Comparison of ENCODE assay signal across 15 cellular contexts in genomic region chr2:7899241-7899640, GRCh38.
DNase-seq lines count a peak whose midpoint lies in the region; ATAC-seq and TF ChIP-seq lines count a peak whose summit lies in the region.
"Had no signal": no experiment of that assay in that cellular context is flagged by ENCODE, and none has a peak within 500 bp of the region (broad histone marks: within the 10 kb centered on the region; RNA-seq: fewer than 3 reads in every experiment).

No MANE protein-coding gene starts in this region.

- H4K20me1 ChIP-seq in BLaER1, result no peaks in the 10 kb centered on the region

- H3K9me3 ChIP-seq in BLaER1 (peaks cover 5% of the 10 kb centered on the region), HUES48 (ENCODE audit: control insufficient read depth, insufficient read depth, low read length) (no peaks in the 10 kb centered on the region)
- no peaks in the 10 kb centered on the region for H3K9me3 ChIP-seq in CD8-positive, alpha-beta memory T cell (ENCODE audit: low read length)
- H3K9me3 ChIP-seq: gastroesophageal sphincter had no signal

- H3K27me3 Mint-ChIP-seq in WTC11 (ENCODE audit: low read depth), result peaks cover 4% of the 10 kb centered on the region
- peaks cover 3 to 4% of the 10 kb centered on the region in 2 donors for H3K27me3 Mint-ChIP-seq in CD8-positive, alpha-beta memory T cell
- H3K27me3 Mint-ChIP-seq: activated CD8-positive, alpha-beta memory T cell treated with anti-CD3 and anti-CD28 coated beads, Interleukin-2, amount 10 ng/mL, durations not matched to agents 7 days and 5 days had no signal

- peaks cover 76% of the 10 kb centered on the region for H3K4me1 Mint-ChIP-seq in WTC11
- H3K4me1 Mint-ChIP-seq in CD8-positive, alpha-beta memory T cell, result peaks cover 0 to 3% (median 0%) of the 10 kb centered on the region in 3 donors

- TF ChIP-seq CTCF in WTC11 (IDR thresholded peaks at IDR 0.05), result no peak

- H3K27ac Mint-ChIP-seq in WTC11, result peak overlapping the region; percentile 97
- H3K27ac Mint-ChIP-seq in CD8-positive, alpha-beta memory T cell, result no peak overlapping the region
- H3K27ac Mint-ChIP-seq: activated B cell treated with CpG ODN at 0.5 μM for 24 hours; activated CD8-positive, alpha-beta memory T cell treated with anti-CD3 and anti-CD28 coated beads, Interleukin-2, amount 10 ng/mL, durations not matched to agents 7 days and 5 days had no signal

- H3K27me3 ChIP-seq in BLaER1, result no peaks in the 10 kb centered on the region
- no peaks in the 10 kb centered on the region; the same call in 1 of the 2 replicates for H3K27me3 ChIP-seq in HUES48 (ENCODE audit: control insufficient read depth, insufficient read depth, low read length)
- no peaks in the 10 kb centered on the region for H3K27me3 ChIP-seq in CD8-positive, alpha-beta memory T cell (ENCODE audit: insufficient read depth, low read length, poor library complexity, severe bottlenecking)
- H3K27me3 ChIP-seq: gastroesophageal sphincter had no signal

- H3K4me1 ChIP-seq in BLaER1, result peaks cover 51% of the 10 kb centered on the region
- H3K4me1 ChIP-seq in HUES48 (ENCODE audit: control insufficient read depth, insufficient read depth, low read length), result peaks cover 26% of the 10 kb centered on the region
- no peaks in the 10 kb centered on the region for H3K4me1 ChIP-seq in CD8-positive, alpha-beta memory T cell (ENCODE audit: insufficient read depth, low read length)
- H3K4me1 ChIP-seq: gastroesophageal sphincter had no signal

- peak overlapping the region; percentile 1 for H3K4me3 Mint-ChIP-seq in WTC11
- H3K4me3 Mint-ChIP-seq in CD8-positive, alpha-beta memory T cell, result no peak overlapping the region
- H3K4me3 Mint-ChIP-seq: activated B cell treated with CpG ODN at 0.5 μM for 24 hours; activated CD8-positive, alpha-beta memory T cell treated with anti-CD3 and anti-CD28 coated beads, Interleukin-2, amount 10 ng/mL, durations not matched to agents 7 days and 5 days; naive thymus-derived CD8-positive, alpha-beta T cell had no signal

- POLR2A ChIA-PET in WTC11 (lab: Charles Lee), result no interaction called here
- POLR2A ChIA-PET in CD8-positive, alpha-beta memory T cell (lab: Charles Lee), result no interaction called here

- H3K4me3 ChIP-seq in BLaER1, result 0 out of 2 replicates have a peak overlapping the region, but pooled peaks have one; percentile 17
- no peak overlapping the region; the same call in 1 of the 2 replicates for H3K4me3 ChIP-seq in HUES48 (ENCODE audit: low read depth, low read length)
- no peak overlapping the region for H3K4me3 ChIP-seq in CD8-positive, alpha-beta memory T cell (ENCODE audit: low read length)
- H3K4me3 ChIP-seq: gastroesophageal sphincter, lung had no signal

- H3K9me3 Mint-ChIP-seq in WTC11, result peaks cover 24% of the 10 kb centered on the region
- H3K9me3 Mint-ChIP-seq in CD8-positive, alpha-beta memory T cell, result no peaks in the 10 kb centered on the region
- H3K9me3 Mint-ChIP-seq: activated B cell treated with CpG ODN at 0.5 μM for 24 hours had no signal

- H3K9ac ChIP-seq in BLaER1 (peak overlapping the region; percentile 49; the same call in 1 of the 2 replicates), HUES48 (ENCODE audit: low read depth, low read length) (no peak overlapping the region)

- H3K27ac ChIP-seq in BLaER1, result peak overlapping the region; percentile 85
- H3K27ac ChIP-seq in HUES48 (ENCODE audit: low read depth, low read length), result peak overlapping the region; percentile 81
- no peak overlapping the region for H3K27ac ChIP-seq in CD8-positive, alpha-beta memory T cell (ENCODE audit: low read depth, low read length)
- H3K27ac ChIP-seq: epithelial cell of prostate, gastroesophageal sphincter had no signal

- peak overlapping the region; percentile 84 for H3K4me2 ChIP-seq in BLaER1

- DNase-seq in NCI-H1694 treated with DMSO at 0.1 percent for 48 hours (lab: John Stamatoyannopoulos, UW), result peak; percentile 90
- no peak for DNase-seq in WTC11 (ENCODE audit: low spot score)
- DNase-seq in CD8-positive, alpha-beta memory T cell, result no peak
- DNase-seq in superior temporal gyrus (ENCODE audit: extremely low spot score), result no peak
- DNase-seq: activated B cell treated with CpG ODN at 0.5 μM for 24 hours; activated CD8-positive, alpha-beta memory T cell treated with anti-CD3 and anti-CD28 coated beads, Interleukin-2, amount 10 ng/mL, durations not matched to agents 7 days and 5 days; activated gamma-delta T cell; naive thymus-derived CD8-positive, alpha-beta T cell had no signal

- ATAC-seq in WTC11 (peak; percentile 26), HG03354 (IDR thresholded peaks at IDR 0.05; ENCODE audit: poor library complexity, severe bottlenecking, unreplicated experiment) (no peak), HG03139 (IDR thresholded peaks at IDR 0.05; ENCODE audit: unreplicated experiment) (no peak)
- ATAC-seq: activated CD8-positive, alpha-beta memory T cell treated with anti-CD3 and anti-CD28 coated beads, Interleukin-2, amount 10 ng/mL, durations not matched to agents 7 days and 5 days; gastroesophageal sphincter; naive thymus-derived CD8-positive, alpha-beta T cell had no signal

- CTCF ChIA-PET in WTC11 (lab: Charles Lee), result no interaction called here
- CTCF ChIA-PET in CD8-positive, alpha-beta memory T cell (lab: Charles Lee), result no interaction called here

- H3K36me3 ChIP-seq in BLaER1 (no peaks in the 10 kb centered on the region), HUES48 (ENCODE audit: control insufficient read depth, insufficient read depth, low read length) (no peaks in the 10 kb centered on the region)
- no peaks in the 10 kb centered on the region for H3K36me3 ChIP-seq in CD8-positive, alpha-beta memory T cell (ENCODE audit: insufficient read depth, low read length)
- H3K36me3 ChIP-seq: gastroesophageal sphincter had no signal

- H3K36me3 Mint-ChIP-seq in WTC11, result peaks cover 35% of the 10 kb centered on the region
- no peaks in the 10 kb centered on the region for H3K36me3 Mint-ChIP-seq in CD8-positive, alpha-beta memory T cell
- H3K36me3 Mint-ChIP-seq: naive thymus-derived CD8-positive, alpha-beta T cell had no signal

TF ChIP-seq in WTC11, 78 proteins besides CTCF, POLR2A, EP300 and RAD21:
- TF ChIP-seq USF1 (CRISPR knock-in tag; IDR thresholded peaks at IDR 0.05), result 0 out of 2 replicates have a peak, but pooled peaks have one; percentile 17
- no peak for TF ChIP-seq ETV6 (CRISPR knock-in tag; IDR thresholded peaks at IDR 0.05)
- TF ChIP-seq USF2 (CRISPR knock-in tag; IDR thresholded peaks at IDR 0.05), result peak; percentile 51; the same call in 1 of the 2 replicates
